ENCODE assay signal across 7 cellular contexts in genomic region chr6:7661364-7661763, GRCh38.
"Had no signal": no experiment of that assay in that cellular context is flagged by ENCODE, and none has a peak within 500 bp of the region (broad histone marks: within the 10 kb centered on the region; RNA-seq: fewer than 3 reads in every experiment).

No MANE protein-coding gene starts in this region.

- ATAC-seq: GM23338 had no signal

- H2AFZ ChIP-seq: GM23338 had no signal

- H3K4me2 ChIP-seq: GM23338, KMS-11 had no signal

- H3K36me3 ChIP-seq: HAP-1 had no signal

- H3K9ac ChIP-seq: KMS-11 had no signal

- FAIRE-seq: HTR-8/SVneo had no signal

- DNase-seq: H7, Karpas-422, KBM-7 had no signal

- H3K4me3 ChIP-seq: GM23338, HAP-1 had no signal

- H3K4me1 ChIP-seq: HAP-1 had no signal

- H3K9me3 ChIP-seq: HAP-1 had no signal

- H3K27ac ChIP-seq: KMS-11 had no signal
